In genomic region chr6:9025796-9026195, GRCh38 we compare ENCODE assay signal across 17 cellular contexts.
DNase-seq lines count a peak whose midpoint lies in the region; ATAC-seq and TF ChIP-seq lines count a peak whose summit lies in the region.
"Had no signal": no experiment of that assay in that cellular context is flagged by ENCODE, and none has a peak within 500 bp of the region (broad histone marks: within the 10 kb centered on the region; RNA-seq: fewer than 3 reads in every experiment).

No MANE protein-coding gene starts in this region.

- no peak for DNase-seq in CD4-positive, alpha-beta T cell
- DNase-seq in EL: peak; percentile 56
- peak; percentile 26 for DNase-seq in NCI-H69 (lab: John Stamatoyannopoulos, UW)
- DNase-seq in suprapubic skin (ENCODE audit: low spot score in 2 of 2): no peak
- no peak for DNase-seq in stimulated activated CD4-positive, alpha-beta T cell treated with anti-CD3 and anti-CD28 coated beads, Interleukin-12 subunit alpha, Interleukin-12 subunit beta, amount 100 ng/mL, for 4 hours
- DNase-seq in omental fat pad (ENCODE audit: low spot score): no peak
- no peak for DNase-seq in COLO829 (ENCODE audit: low spot score)
- DNase-seq in T-cell: no peak
- DNase-seq: ACHN; Caco-2; CD8-positive, alpha-beta memory T cell; GDM1; HCEC 1CT; HFFc6 had no signal

- TF ChIP-seq CTCF in CD4-positive, alpha-beta T cell (IDR thresholded peaks at IDR 0.05): no peak
- TF ChIP-seq CTCF in suprapubic skin (IDR thresholded peaks at IDR 0.05) (no peak), omental fat pad (IDR thresholded peaks at IDR 0.05) (no peak)

- intact Hi-C loops in CD4-positive, alpha-beta T cell (cut with DNase I, micrococcal nuclease): no loop called here

- no peak for TF ChIP-seq POLR2A in suprapubic skin (IDR thresholded peaks at IDR 0.05)

- no peaks in the 10 kb centered on the region for H3K36me3 ChIP-seq in suprapubic skin
- H3K36me3 ChIP-seq: BLaER1 treated with 17β-estradiol and CSF1 and Interleukin-3, amounts not matched to agents 10 nM and 100 nM had no signal

- POLR2A ChIA-PET in CD4-positive, alpha-beta T cell (lab: Charles Lee): interaction anchor here (1.8 kb wide), 1 partner anchor 59 kb away, joined by 4 read pairs; no protein-coding TSS in a partner anchor
- POLR2A ChIA-PET in T-cell (lab: Charles Lee): no interaction called here

- peaks cover 13% of the 10 kb centered on the region for H3K4me1 Mint-ChIP-seq in CD4-positive, alpha-beta T cell (ENCODE audit: low read depth)
- peaks cover 0 to 7% (median 3%) of the 10 kb centered on the region in 3 donors for H3K4me1 Mint-ChIP-seq in T-cell
- H3K4me1 Mint-ChIP-seq: CD8-positive, alpha-beta memory T cell; GM23338 had no signal

- peak overlapping the region; percentile 22 for H3K4me3 Mint-ChIP-seq in CD4-positive, alpha-beta T cell
- H3K4me3 Mint-ChIP-seq in T-cell: no peak overlapping the region
- H3K4me3 Mint-ChIP-seq: GM23338 had no signal

- no peaks in the 10 kb centered on the region for H3K27me3 ChIP-seq in CD4-positive, alpha-beta T cell (ENCODE audit: control insufficient read depth, insufficient read depth, low read length)
- no peaks in the 10 kb centered on the region for H3K27me3 ChIP-seq in suprapubic skin
- H3K27me3 ChIP-seq: BLaER1 treated with 17β-estradiol and CSF1 and Interleukin-3, amounts not matched to agents 10 nM and 100 nM had no signal

- CTCF ChIA-PET in CD4-positive, alpha-beta T cell (lab: Charles Lee): no interaction called here
- CTCF ChIA-PET in T-cell (lab: Charles Lee): no interaction called here

- peaks cover 17% of the 10 kb centered on the region for H3K27me3 Mint-ChIP-seq in CD4-positive, alpha-beta T cell
- H3K27me3 Mint-ChIP-seq in T-cell: peaks cover 0 to 1% of the 10 kb centered on the region in 2 donors
- H3K27me3 Mint-ChIP-seq: CD8-positive, alpha-beta memory T cell had no signal

- H3K4me3 ChIP-seq in suprapubic skin: peak overlapping the region; percentile 18
- H3K4me3 ChIP-seq: BLaER1 treated with 17β-estradiol and CSF1 and Interleukin-3, amounts not matched to agents 10 nM and 100 nM; GM23338 had no signal

- H3K9me3 Mint-ChIP-seq in CD4-positive, alpha-beta T cell: peaks cover 2% of the 10 kb centered on the region
- peaks cover 0 to 8% (median 3%) of the 10 kb centered on the region in 3 donors for H3K9me3 Mint-ChIP-seq in T-cell
- H3K9me3 Mint-ChIP-seq: HFFc6 had no signal

- no peak overlapping the region for H3K27ac Mint-ChIP-seq in CD4-positive, alpha-beta T cell
- H3K27ac Mint-ChIP-seq in T-cell: no peak overlapping the region
- H3K27ac Mint-ChIP-seq: CD8-positive, alpha-beta memory T cell; GM23338; HFFc6 had no signal

- H3K27ac ChIP-seq in CD4-positive, alpha-beta T cell (ENCODE audit: low read depth, low read length): no peak overlapping the region
- H3K27ac ChIP-seq in suprapubic skin: no peak overlapping the region
- H3K27ac ChIP-seq: BLaER1 treated with 17β-estradiol and CSF1 and Interleukin-3, amounts not matched to agents 10 nM and 100 nM; KMS-11 had no signal

- no peaks in the 10 kb centered on the region for H3K36me3 Mint-ChIP-seq in CD4-positive, alpha-beta T cell (ENCODE audit: low read depth)
- H3K36me3 Mint-ChIP-seq in T-cell: no peaks in the 10 kb centered on the region
- H3K36me3 Mint-ChIP-seq: CD8-positive, alpha-beta memory T cell had no signal

- TF ChIP-seq EP300 in suprapubic skin (IDR thresholded peaks at IDR 0.05): no peak

- ATAC-seq in CD4-positive, alpha-beta T cell (ENCODE audit: poor library complexity): no peak
- ATAC-seq in omental fat pad (ENCODE audit: low FRiP score) (no peak), T-cell (replicated peaks in 1 of 4) (no peak)
- ATAC-seq: GM23338 had no signal

- H3K9me3 ChIP-seq in CD4-positive, alpha-beta T cell (ENCODE audit: control insufficient read depth, low read length): no peaks in the 10 kb centered on the region
- no peaks in the 10 kb centered on the region for H3K9me3 ChIP-seq in suprapubic skin
- H3K9me3 ChIP-seq: Caco-2 had no signal

- 68% methylated on average over 3 of the region's 3 CpGs for WGBS in suprapubic skin

- no peaks in the 10 kb centered on the region for H3K4me1 ChIP-seq in suprapubic skin
- H3K4me1 ChIP-seq: BLaER1 treated with 17β-estradiol and CSF1 and Interleukin-3, amounts not matched to agents 10 nM and 100 nM had no signal

Comparison
In these comparisons a context has a peak if more than half of its experiments do, and no peak if none do; other contexts are left out.
1. DNase-seq: peak in EL (single experiment) and NCI-H69 (single experiment); none in CD4-positive, alpha-beta T cell (0 of 10), suprapubic skin (0 of 2), stimulated activated CD4-positive, alpha-beta T cell treated with anti-CD3 and anti-CD28 coated beads, Interleukin-12 subunit alpha, Interleukin-12 subunit beta, amount 100 ng/mL, for 4 hours (single experiment), omental fat pad (single experiment), COLO829 (single experiment) and T-cell (0 of 34).